ENCODE assay signal across 8 cellular contexts in genomic region chr17:10683853-10684252, GRCh38. TPM values are rescaled to one million over a fixed set of nuclear protein-coding genes. Genes with fewer than 3 reads are reported as not detected.
DNase-seq lines count a peak whose midpoint lies in the region; ATAC-seq and TF ChIP-seq lines count a peak whose summit lies in the region.

No MANE protein-coding gene starts in this region.

- H3K27me3 ChIP-seq in PC-9 (ENCODE audit: insufficient read depth, low read depth), result no peaks in the 10 kb centered on the region

- H3K4me3 ChIP-seq in PC-9, result no peak overlapping the region
- H3K4me3 ChIP-seq in fibroblast of pulmonary artery (replicated peaks; ENCODE audit: low read depth, low read length), result no peak overlapping the region

- intact Hi-C loops in PC-9 (cut with micrococcal nuclease; ENCODE audit: unreplicated experiment) (no loop called here), left colon (cut with DNase I, micrococcal nuclease) (no loop called here)

- no peaks in the 10 kb centered on the region for H3K79me2 ChIP-seq in PC-9 (ENCODE audit: low read depth)

- no peaks in the 10 kb centered on the region for H3K4me1 ChIP-seq in PC-9 (replicated peaks; ENCODE audit: insufficient read depth)

- no TSS peak for BruUV-seq in PC-9 (replicated peaks; lab: Mats Ljungman, UMichigan)

- TF ChIP-seq CTCF in PC-9 (conservative IDR thresholded peaks at IDR 0.05) (peak; percentile 53; the same call in 1 of the 2 replicates), fibroblast of pulmonary artery (IDR thresholded peaks at IDR 0.05; ENCODE audit: low read length, missing control alignments) (peak; percentile 53), type B pancreatic cell (conservative IDR thresholded peaks at IDR 0.05) (peak; percentile 76)

- H3K27me3 Mint-ChIP-seq in type B pancreatic cell, result no peaks in the 10 kb centered on the region

- no peaks in the 10 kb centered on the region for H3F3A ChIP-seq in PC-9 (ENCODE audit: insufficient read depth, low read depth)

- H3K36me3 ChIP-seq in PC-9 (ENCODE audit: low read depth), result no peaks in the 10 kb centered on the region

- no peak overlapping the region for H3K27ac Mint-ChIP-seq in type B pancreatic cell

- H3K4me2 ChIP-seq in PC-9, result no peak overlapping the region

- DNase-seq in SIG-M5 treated with dmso at 0.1 percent for 504 hours (lab: John Stamatoyannopoulos, UW; ENCODE audit: unreplicated experiment), result peak; percentile 6
- no peak for DNase-seq in SIG-M5 (lab: John Stamatoyannopoulos, UW)
- DNase-seq in PC-9, result no peak
- DNase-seq in fibroblast of pulmonary artery (ENCODE audit: low read depth), result peak; percentile 59
- DNase-seq in type B pancreatic cell (ENCODE audit: extremely low spot score, unreplicated experiment), result no peak
- DNase-seq in Ammon's horn (ENCODE audit: low spot score), result no peak
- DNase-seq in left colon, result no peak

- H3K9me2 ChIP-seq in PC-9 (ENCODE audit: insufficient read depth), result no peaks in the 10 kb centered on the region

- no peak overlapping the region for H3K4me3 Mint-ChIP-seq in type B pancreatic cell

- POLR2A ChIA-PET in PC-9 (lab: Charles Lee; ENCODE audit: unreplicated experiment), result no interaction called here

- CTCF ChIA-PET in PC-9 (lab: Charles Lee), result interaction anchor here (0.7 kb wide), 1 partner anchor 31 kb away, joined by 4 read pairs; no protein-coding TSS in a partner anchor

- ATAC-seq in GM18867 (IDR thresholded peaks at IDR 0.05; ENCODE audit: unreplicated experiment) (no peak), left colon (no peak)

- H3K9me3 ChIP-seq in PC-9 (ENCODE audit: insufficient read depth, low read depth), result no peaks in the 10 kb centered on the region

- peaks cover 50% of the 10 kb centered on the region for H3K36me3 Mint-ChIP-seq in type B pancreatic cell

- H3K9me3 Mint-ChIP-seq in type B pancreatic cell, result no peaks in the 10 kb centered on the region

- no peak overlapping the region for H2AFZ ChIP-seq in PC-9

- no peak overlapping the region for H3K27ac ChIP-seq in PC-9

- no peaks in the 10 kb centered on the region for H4K20me1 ChIP-seq in PC-9 (ENCODE audit: insufficient read depth)

- no peaks in the 10 kb centered on the region for H3K4me1 Mint-ChIP-seq in type B pancreatic cell (ENCODE audit: unreplicated experiment)

RNA-seq across cellular contexts. Expression of gene SCO1, which starts 13.5 kb away (rescaled TPM):
- total RNA-seq in PC-9 (2021) (39.6 and 59.6 TPM in 2 replicates), type B pancreatic cell (ENCODE audit: low replicate concordance) (34.4 and 35.1 TPM in 2 replicates), left colon (10 to 100 TPM; 43.4 to 48.7 TPM)

RNA-seq across cellular contexts. Expression of gene ADPRM, which starts 13.5 kb away (rescaled TPM):
- total RNA-seq in PC-9 (2021) (6.4 and 7.9 TPM in 2 replicates), type B pancreatic cell (ENCODE audit: low replicate concordance) (7.8 and 9.7 TPM in 2 replicates), left colon (1 to 10 TPM; 6.9 to 7.4 TPM)

RNA-seq across cellular contexts. Expression of gene MYH3, which starts 26.7 kb away (rescaled TPM):
- total RNA-seq in PC-9 (2021), result 0.07 and 1.1 TPM in 2 replicates
- 2.4 and 11.2 TPM in 2 replicates for total RNA-seq in type B pancreatic cell (ENCODE audit: low replicate concordance)
- total RNA-seq in left colon, result 1 to 10 TPM; 1.0 to 1.6 TPM

RNA-seq across cellular contexts. Expression of gene TMEM220, which starts 46.0 kb away (rescaled TPM):
- total RNA-seq in PC-9 (2021) (not detected in 2 replicates), type B pancreatic cell (ENCODE audit: low replicate concordance) (3.8 and 7.6 TPM in 2 replicates), left colon (10 to 100 TPM; 10.5 to 26.1 TPM)

Comparison
In these comparisons a context has a peak if more than half of its experiments do, and no peak if none do; other contexts are left out.
1. DNase-seq: peak in SIG-M5 treated with dmso at 0.1 percent for 504 hours (single experiment) and fibroblast of pulmonary artery (single experiment); none in SIG-M5 (single experiment), PC-9 (0 of 2), type B pancreatic cell (single experiment), Ammon's horn (single experiment) and left colon (0 of 2).
2. Peak in every context shown above with its lines, with median percentiles within 50 percentile points of each other: CTCF ChIP-seq.